1 cellular context compared by ENCODE assay signal in the genomic region with DNA sequence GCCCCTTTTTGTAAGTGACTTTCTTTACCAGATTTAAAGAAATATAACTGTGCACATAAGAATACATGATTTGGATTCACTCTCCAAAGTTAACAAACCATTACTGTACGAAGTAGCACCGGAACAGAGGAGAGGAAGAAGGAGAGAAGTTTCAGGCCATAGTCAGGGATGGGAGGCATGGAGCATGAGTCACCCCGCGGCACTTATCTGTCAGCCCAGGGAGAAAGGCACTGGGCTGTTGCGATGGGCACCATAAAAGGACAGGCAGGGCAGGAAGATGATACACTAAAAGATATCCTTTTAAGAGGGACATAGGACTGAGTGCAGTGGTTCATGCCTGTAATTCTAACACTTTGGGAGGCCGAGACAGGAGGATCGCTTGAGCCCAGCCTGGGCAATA.
TF ChIP-seq lines count a peak whose summit lies in the region.

No MANE protein-coding gene starts in this region.

TF ChIP-seq in WTC11, 78 proteins besides CTCF, POLR2A, EP300 and RAD21 (continued from another document):
- TF ChIP-seq, protein P1, sequence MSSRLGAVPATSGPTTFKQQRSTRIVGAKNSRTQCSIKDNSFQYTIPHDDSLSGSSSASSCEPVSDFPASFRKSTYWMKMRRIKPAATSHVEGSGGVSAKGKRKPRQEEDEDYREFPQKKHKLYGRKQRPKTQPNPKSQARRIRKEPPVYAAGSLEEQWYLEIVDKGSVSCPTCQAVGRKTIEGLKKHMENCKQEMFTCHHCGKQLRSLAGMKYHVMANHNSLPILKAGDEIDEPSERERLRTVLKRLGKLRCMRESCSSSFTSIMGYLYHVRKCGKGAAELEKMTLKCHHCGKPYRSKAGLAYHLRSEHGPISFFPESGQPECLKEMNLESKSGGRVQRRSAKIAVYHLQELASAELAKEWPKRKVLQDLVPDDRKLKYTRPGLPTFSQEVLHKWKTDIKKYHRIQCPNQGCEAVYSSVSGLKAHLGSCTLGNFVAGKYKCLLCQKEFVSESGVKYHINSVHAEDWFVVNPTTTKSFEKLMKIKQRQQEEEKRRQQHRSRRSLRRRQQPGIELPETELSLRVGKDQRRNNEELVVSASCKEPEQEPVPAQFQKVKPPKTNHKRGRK (CRISPR knock-in tag; IDR thresholded peaks at IDR 0.05; ENCODE audit: borderline replicate concordance), result no peak
- TF ChIP-seq CREM (CRISPR knock-in tag; IDR thresholded peaks at IDR 0.05) (no peak), NR2C2 (CRISPR knock-in tag; IDR thresholded peaks at IDR 0.05) (no peak), E2F4 (CRISPR knock-in tag; IDR thresholded peaks at IDR 0.05; ENCODE audit: borderline replicate concordance, low read depth) (no peak), SMAD3 (CRISPR knock-in tag; IDR thresholded peaks at IDR 0.05; ENCODE audit: borderline replicate concordance) (no peak), KAT7 (CRISPR knock-in tag; IDR thresholded peaks at IDR 0.05; ENCODE audit: borderline replicate concordance) (no peak), RORB (CRISPR knock-in tag; IDR thresholded peaks at IDR 0.05) (no peak), ZNF263 (CRISPR knock-in tag; IDR thresholded peaks at IDR 0.05; ENCODE audit: low read depth) (no peak), FOXP4 (CRISPR knock-in tag; IDR thresholded peaks at IDR 0.05) (no peak), CREB1 (CRISPR knock-in tag; IDR thresholded peaks at IDR 0.05) (no peak), ZNF232 (CRISPR knock-in tag; IDR thresholded peaks at IDR 0.05) (no peak), GRHL2 (CRISPR knock-in tag; IDR thresholded peaks at IDR 0.05; ENCODE audit: insufficient replicate concordance, severe bottlenecking) (no peak)
- TF ChIP-seq, protein P2, sequence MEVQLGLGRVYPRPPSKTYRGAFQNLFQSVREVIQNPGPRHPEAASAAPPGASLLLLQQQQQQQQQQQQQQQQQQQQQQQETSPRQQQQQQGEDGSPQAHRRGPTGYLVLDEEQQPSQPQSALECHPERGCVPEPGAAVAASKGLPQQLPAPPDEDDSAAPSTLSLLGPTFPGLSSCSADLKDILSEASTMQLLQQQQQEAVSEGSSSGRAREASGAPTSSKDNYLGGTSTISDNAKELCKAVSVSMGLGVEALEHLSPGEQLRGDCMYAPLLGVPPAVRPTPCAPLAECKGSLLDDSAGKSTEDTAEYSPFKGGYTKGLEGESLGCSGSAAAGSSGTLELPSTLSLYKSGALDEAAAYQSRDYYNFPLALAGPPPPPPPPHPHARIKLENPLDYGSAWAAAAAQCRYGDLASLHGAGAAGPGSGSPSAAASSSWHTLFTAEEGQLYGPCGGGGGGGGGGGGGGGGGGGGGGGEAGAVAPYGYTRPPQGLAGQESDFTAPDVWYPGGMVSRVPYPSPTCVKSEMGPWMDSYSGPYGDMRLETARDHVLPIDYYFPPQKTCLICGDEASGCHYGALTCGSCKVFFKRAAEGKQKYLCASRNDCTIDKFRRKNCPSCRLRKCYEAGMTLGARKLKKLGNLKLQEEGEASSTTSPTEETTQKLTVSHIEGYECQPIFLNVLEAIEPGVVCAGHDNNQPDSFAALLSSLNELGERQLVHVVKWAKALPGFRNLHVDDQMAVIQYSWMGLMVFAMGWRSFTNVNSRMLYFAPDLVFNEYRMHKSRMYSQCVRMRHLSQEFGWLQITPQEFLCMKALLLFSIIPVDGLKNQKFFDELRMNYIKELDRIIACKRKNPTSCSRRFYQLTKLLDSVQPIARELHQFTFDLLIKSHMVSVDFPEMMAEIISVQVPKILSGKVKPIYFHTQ (CRISPR knock-in tag; IDR thresholded peaks at IDR 0.05), result no peak
- TF ChIP-seq, protein P3, sequence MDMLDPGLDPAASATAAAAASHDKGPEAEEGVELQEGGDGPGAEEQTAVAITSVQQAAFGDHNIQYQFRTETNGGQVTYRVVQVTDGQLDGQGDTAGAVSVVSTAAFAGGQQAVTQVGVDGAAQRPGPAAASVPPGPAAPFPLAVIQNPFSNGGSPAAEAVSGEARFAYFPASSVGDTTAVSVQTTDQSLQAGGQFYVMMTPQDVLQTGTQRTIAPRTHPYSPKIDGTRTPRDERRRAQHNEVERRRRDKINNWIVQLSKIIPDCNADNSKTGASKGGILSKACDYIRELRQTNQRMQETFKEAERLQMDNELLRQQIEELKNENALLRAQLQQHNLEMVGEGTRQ (CRISPR knock-in tag; IDR thresholded peaks at IDR 0.05), result no peak
- TF ChIP-seq, protein P4, sequence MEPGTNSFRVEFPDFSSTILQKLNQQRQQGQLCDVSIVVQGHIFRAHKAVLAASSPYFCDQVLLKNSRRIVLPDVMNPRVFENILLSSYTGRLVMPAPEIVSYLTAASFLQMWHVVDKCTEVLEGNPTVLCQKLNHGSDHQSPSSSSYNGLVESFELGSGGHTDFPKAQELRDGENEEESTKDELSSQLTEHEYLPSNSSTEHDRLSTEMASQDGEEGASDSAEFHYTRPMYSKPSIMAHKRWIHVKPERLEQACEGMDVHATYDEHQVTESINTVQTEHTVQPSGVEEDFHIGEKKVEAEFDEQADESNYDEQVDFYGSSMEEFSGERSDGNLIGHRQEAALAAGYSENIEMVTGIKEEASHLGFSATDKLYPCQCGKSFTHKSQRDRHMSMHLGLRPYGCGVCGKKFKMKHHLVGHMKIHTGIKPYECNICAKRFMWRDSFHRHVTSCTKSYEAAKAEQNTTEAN (CRISPR knock-in tag; IDR thresholded peaks at IDR 0.05), result no peak
TF ChIP-seq in WTC11: peak in this region for 0.
